In genomic region chr13:30905932-30906383, GRCh38 we compare ENCODE assay signal across 12 cellular contexts. TPM values are rescaled to one million over a fixed set of nuclear protein-coding genes. Genes with fewer than 3 reads are reported as not detected.
DNase-seq lines count a peak whose midpoint lies in the region; ATAC-seq and TF ChIP-seq lines count a peak whose summit lies in the region.
"Had no signal": no experiment of that assay in that cellular context is flagged by ENCODE, and none has a peak within 500 bp of the region (broad histone marks: within the 10 kb centered on the region; RNA-seq: fewer than 3 reads in every experiment).

Gene MEDAG, plus strand, starts transcription at chr13:30906271. Its CDS starts 245 bp downstream, at chr13:30906516.

- no peaks in the 10 kb centered on the region for H3K36me3 Mint-ChIP-seq in activated CD8-positive, alpha-beta T cell treated with anti-CD3 and anti-CD28 coated beads for 36 hours (ENCODE audit: low read depth)
- H3K36me3 Mint-ChIP-seq: CD4-positive, alpha-beta memory T cell had no signal

- H3K4me3 Mint-ChIP-seq in activated CD8-positive, alpha-beta T cell treated with anti-CD3 and anti-CD28 coated beads for 36 hours = no peak within 1 kb of the TSS

- DNase-seq in Daoy (ENCODE audit: low read depth) = peak; percentile 51
- peak; percentile 94 for DNase-seq in cardiac fibroblast (ENCODE audit: low read depth in 2 of 2)
- no peak for DNase-seq in iPS DF 6.9 (ENCODE audit: low read depth, low spot score)
- peak; percentile 30 for DNase-seq in pulmonary artery endothelial cell (ENCODE audit: low read depth, low spot score)
- no peak for DNase-seq in activated CD8-positive, alpha-beta T cell treated with anti-CD3 and anti-CD28 coated beads for 36 hours
- no peak for DNase-seq in Kasumi-1 (lab: John Stamatoyannopoulos, UW)
- DNase-seq: activated CD4-positive, alpha-beta T cell treated with anti-CD3 and anti-CD28 coated beads for 1 hour; CD4-positive, alpha-beta memory T cell; cortex of kidney; NCI-H82 had no signal

- H3K27me3 ChIP-seq in iPS DF 6.9 (ENCODE audit: control insufficient read depth, insufficient read depth, low read length) = peaks cover 24% of the 10 kb centered on the region

- POLR2A ChIA-PET in activated CD8-positive, alpha-beta T cell treated with anti-CD3 and anti-CD28 coated beads for 36 hours (lab: Charles Lee) = no interaction called here

- H3K9me3 Mint-ChIP-seq in activated CD8-positive, alpha-beta T cell treated with anti-CD3 and anti-CD28 coated beads for 36 hours = no peaks in the 10 kb centered on the region

- CTCF ChIA-PET in activated CD8-positive, alpha-beta T cell treated with anti-CD3 and anti-CD28 coated beads for 36 hours (lab: Charles Lee) = interaction anchor here (1.0 to 1.3 kb wide), 2 partner anchors 13 to 40 kb away, joined by 3 to 5 read pairs; no protein-coding TSS in a partner anchor

- H3K4me1 ChIP-seq in iPS DF 6.9 (ENCODE audit: control insufficient read depth, insufficient read depth, low read length) = peaks cover 2% of the 10 kb centered on the region; the same call in 1 of the 2 replicates

- H3K36me3 ChIP-seq in iPS DF 6.9 (ENCODE audit: control insufficient read depth, insufficient read depth, low read length) = no peaks in the 10 kb centered on the region

- no CpG with 5 or more reads among the region's 35 CpGs for WGBS in iPS DF 6.9 (ENCODE audit: insufficient coverage, insufficient read length)

- no peak within 1 kb of the TSS for H3K27ac ChIP-seq in iPS DF 6.9 (ENCODE audit: low read length)

- no peak within 1 kb of the TSS for H3K27ac Mint-ChIP-seq in activated CD8-positive, alpha-beta T cell treated with anti-CD3 and anti-CD28 coated beads for 36 hours
- H3K27ac Mint-ChIP-seq: CD4-positive, alpha-beta memory T cell had no signal

- TF ChIP-seq CTCF in cardiac fibroblast (IDR thresholded peaks at IDR 0.05; ENCODE audit: low read depth, low read length) = peak; percentile 0
- TF ChIP-seq CTCF in activated CD8-positive, alpha-beta T cell treated with anti-CD3 and anti-CD28 coated beads for 36 hours (IDR thresholded peaks at IDR 0.05) = no peak

- no peak for ATAC-seq in activated CD8-positive, alpha-beta T cell treated with anti-CD3 and anti-CD28 coated beads for 36 hours
- ATAC-seq in HG02852 (IDR thresholded peaks at IDR 0.05; ENCODE audit: unreplicated experiment) (no peak), HG02610 (IDR thresholded peaks at IDR 0.05; ENCODE audit: unreplicated experiment) (no peak)

- intact Hi-C loops in activated CD8-positive, alpha-beta T cell treated with anti-CD3 and anti-CD28 coated beads for 36 hours (cut with micrococcal nuclease) = no loop called here

- no peaks in the 10 kb centered on the region for H3K9me3 ChIP-seq in iPS DF 6.9 (ENCODE audit: control insufficient read depth, insufficient read depth, low read length)

- H3K4me3 ChIP-seq in cardiac fibroblast (replicated peaks in 1 of 2; ENCODE audit: low read depth in 2 of 2, low read length in 2 of 2) (peak within 1 kb of the TSS; percentile 43 to 54), iPS DF 6.9 (ENCODE audit: low read length) (peak within 1 kb of the TSS; percentile 35)

- H3K27me3 Mint-ChIP-seq in activated CD8-positive, alpha-beta T cell treated with anti-CD3 and anti-CD28 coated beads for 36 hours = peaks cover 50% of the 10 kb centered on the region

- no peaks in the 10 kb centered on the region for H3K4me1 Mint-ChIP-seq in activated CD8-positive, alpha-beta T cell treated with anti-CD3 and anti-CD28 coated beads for 36 hours (ENCODE audit: low read depth)

RNA-seq across cellular contexts. Expression of gene MEDAG, which starts in this region (rescaled TPM):
- 0.86 TPM in 1 of 2 replicates, not detected in the other for total RNA-seq in Daoy (2014; rRNA removed; shearing (Covaris generic))
- total RNA-seq in pulmonary artery endothelial cell = 11.6 and 21.6 TPM in 2 replicates
- not detected for total RNA-seq in activated CD8-positive, alpha-beta T cell treated with anti-CD3 and anti-CD28 coated beads for 36 hours
- total RNA-seq: CD4-positive, alpha-beta memory T cell had no signal

Comparison
In these comparisons a context has a peak if more than half of its experiments do, and no peak if none do; other contexts are left out.
1. Peak in DNase-seq in Daoy; RNA of the gene not detected or under 1 TPM.
2. DNase-seq: peak in cardiac fibroblast (2 of 2) and pulmonary artery endothelial cell (single experiment); none in iPS DF 6.9 (single experiment), activated CD8-positive, alpha-beta T cell treated with anti-CD3 and anti-CD28 coated beads for 36 hours (single experiment) and Kasumi-1 (0 of 2).